In the genomic region with DNA sequence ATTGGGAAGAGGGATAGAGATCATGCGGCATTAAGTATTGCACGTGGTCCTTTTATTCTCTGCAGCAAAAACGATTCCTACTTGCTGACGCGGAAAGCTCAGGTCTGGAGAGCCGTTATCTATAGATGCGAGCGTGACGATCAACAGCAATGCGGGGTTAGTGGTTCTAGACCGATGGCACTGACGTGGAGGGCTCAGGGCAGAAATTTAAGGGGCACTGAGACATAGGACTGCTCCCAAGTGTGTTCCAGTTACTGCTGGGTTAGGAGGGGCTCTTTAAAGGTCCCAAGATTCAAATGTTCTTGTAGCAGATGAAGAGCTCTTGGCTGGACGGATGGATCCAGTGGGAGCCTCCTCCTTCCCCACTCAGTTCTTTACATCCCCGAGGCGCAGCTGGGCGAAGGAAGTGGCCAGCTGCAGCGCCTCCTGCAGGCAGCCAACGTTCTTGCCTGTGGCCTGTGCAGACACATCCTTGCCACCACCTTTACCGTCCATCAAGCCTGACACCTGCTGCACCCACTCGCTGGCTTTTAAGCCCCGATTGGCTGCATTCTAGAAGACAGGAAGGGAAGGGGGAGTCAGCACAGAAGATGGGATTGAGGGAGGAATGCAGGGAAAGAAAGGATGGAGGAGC, we compare ENCODE assay signal across 8 cellular contexts. TPM values are rescaled to one million over a fixed set of nuclear protein-coding genes. Genes with fewer than 3 reads are reported as not detected.
DNase-seq lines count a peak whose midpoint lies in the region; ATAC-seq and TF ChIP-seq lines count a peak whose summit lies in the region.

No MANE protein-coding gene starts in this region.

- WGBS in thyroid gland, 2 donors, result 78 to 84% methylated on average over 21 of the region's 21 CpGs

- peak in 3 of 6 experiments; percentile 4 to 19 (median 5) for TF ChIP-seq CTCF in Peyer's patch (IDR thresholded peaks at IDR 0.05)
- TF ChIP-seq CTCF in thyroid gland (IDR thresholded peaks at IDR 0.05), result peak in 3 of 6 experiments; percentile 5 to 22 (median 11)

- peaks cover 38% of the 10 kb centered on the region for H3K36me3 Mint-ChIP-seq in activated naive CD4-positive, alpha-beta T cell treated with anti-CD3 and anti-CD28 coated beads, Interleukin-2, amount 10 ng/mL, durations not matched to agents 7 days and 5 days

- TF ChIP-seq POLR2A in Peyer's patch (IDR thresholded peaks at IDR 0.05) (no peak), thyroid gland (IDR thresholded peaks at IDR 0.05) (no peak)

- intact Hi-C loops in thyroid gland (cut with DNase I), result no loop called here

- H3K4me3 Mint-ChIP-seq in activated naive CD4-positive, alpha-beta T cell treated with anti-CD3 and anti-CD28 coated beads, Interleukin-2, amount 10 ng/mL, durations not matched to agents 7 days and 5 days, result no peak overlapping the region

- CTCF ChIA-PET in activated naive CD4-positive, alpha-beta T cell treated with anti-CD3 and anti-CD28 coated beads, Interleukin-2, amount 10 ng/mL, durations not matched to agents 7 days and 5 days (lab: Charles Lee), result interaction anchor here (0.6 to 2.9 kb wide), 12 partner anchors 10 to 1595 kb away, joined by 3 to 15 read pairs (median 4); partner anchors contain the start of gene DDX19B

- peak overlapping the region; percentile 97 for H3K27ac Mint-ChIP-seq in activated naive CD4-positive, alpha-beta T cell treated with anti-CD3 and anti-CD28 coated beads, Interleukin-2, amount 10 ng/mL, durations not matched to agents 7 days and 5 days

- ATAC-seq in GM19328 (IDR thresholded peaks at IDR 0.05; ENCODE audit: unreplicated experiment), result no peak

- H3K27me3 ChIP-seq in Peyer's patch (no peaks in the 10 kb centered on the region), thyroid gland (no peaks in the 10 kb centered on the region)

- H3K4me1 ChIP-seq in Peyer's patch (peaks cover 0 to 21% (median 9%) of the 10 kb centered on the region in 4 donors), thyroid gland (peaks cover 5 to 20% of the 10 kb centered on the region in 2 donors)

- peaks cover 24% of the 10 kb centered on the region for H3K4me1 Mint-ChIP-seq in activated naive CD4-positive, alpha-beta T cell treated with anti-CD3 and anti-CD28 coated beads, Interleukin-2, amount 10 ng/mL, durations not matched to agents 7 days and 5 days

- H3K36me3 ChIP-seq in Peyer's patch (peaks cover 0 to 47% (median 0%) of the 10 kb centered on the region in 3 donors), thyroid gland (peaks cover 47 to 53% of the 10 kb centered on the region in 2 donors)

- H3K27ac ChIP-seq in Peyer's patch (peak overlapping the region in 2 of 4 donors; percentile 93 to 96), thyroid gland (no peak overlapping the region)

- DNase-seq in D341Med (ENCODE audit: low spot score) (peak; percentile 53), HT-29 (ENCODE audit: low spot score) (peak; percentile 26), mesenteric fat pad (ENCODE audit: low spot score) (peak; percentile 64), NCI-H1417 treated with DMSO at 0.1 percent for 48 hours (lab: John Stamatoyannopoulos, UW) (no peak), Peyer's patch (no peak), thyroid gland (no peak)
- peak; percentile 34 for DNase-seq in activated naive CD4-positive, alpha-beta T cell treated with anti-CD3 and anti-CD28 coated beads, Interleukin-2, amount 10 ng/mL, durations not matched to agents 7 days and 5 days

- no peaks in the 10 kb centered on the region for H3K27me3 Mint-ChIP-seq in activated naive CD4-positive, alpha-beta T cell treated with anti-CD3 and anti-CD28 coated beads, Interleukin-2, amount 10 ng/mL, durations not matched to agents 7 days and 5 days

- no peaks in the 10 kb centered on the region for H3K9me3 ChIP-seq in Peyer's patch
- H3K9me3 ChIP-seq in thyroid gland, result no peaks in the 10 kb centered on the region

- H3K4me3 ChIP-seq in Peyer's patch (no peak overlapping the region), thyroid gland (replicated peaks in 1 of 3) (no peak overlapping the region)

- H3K9me3 Mint-ChIP-seq in activated naive CD4-positive, alpha-beta T cell treated with anti-CD3 and anti-CD28 coated beads, Interleukin-2, amount 10 ng/mL, durations not matched to agents 7 days and 5 days, result no peaks in the 10 kb centered on the region

RNA-seq across cellular contexts. Expression of gene EXOSC6, which starts 0.7 kb away (rescaled TPM):
- 27.5 and 28.5 TPM in 2 replicates for total RNA-seq in HT-29 (2014; rRNA removed; shearing (Covaris generic))
- 25.8 TPM for total RNA-seq in mesenteric fat pad
- 10 to 100 TPM; 15.7 to 33.4 (median 20.9) TPM for total RNA-seq in Peyer's patch
- 10 to 100 TPM; 22.5 to 47.7 (median 24.3) TPM for total RNA-seq in thyroid gland

RNA-seq across cellular contexts. Expression of gene AARS1, which starts 36.8 kb away (rescaled TPM):
- 71.3 and 79.2 TPM in 2 replicates for total RNA-seq in HT-29 (2014; rRNA removed; shearing (Covaris generic))
- total RNA-seq in mesenteric fat pad (100 TPM), Peyer's patch (100 to 1,000 TPM in 1 of 4 donors, 10 to 100 TPM in 3; 30.3 to 102 (median 59.1) TPM), thyroid gland (100 to 1,000 TPM in 3 of 4 donors, 10 to 100 TPM in 1; 84.8 to 268 (median 192) TPM)

RNA-seq across cellular contexts. Expression of gene DDX19B, which starts 46.5 kb away (rescaled TPM):
- 42.8 and 43.7 TPM in 2 replicates for total RNA-seq in HT-29 (2014; rRNA removed; shearing (Covaris generic))
- 26.5 TPM for total RNA-seq in mesenteric fat pad
- 10 to 100 TPM; 26.2 to 53.4 (median 42.1) TPM for total RNA-seq in Peyer's patch
- 10 to 100 TPM; 35.8 to 53.6 (median 44.9) TPM for total RNA-seq in thyroid gland

Comparison
In these comparisons a context has a peak if more than half of its experiments do, and no peak if none do; other contexts are left out.
1. DNase-seq: peak in D341Med (single experiment), HT-29 (single experiment), activated naive CD4-positive, alpha-beta T cell treated with anti-CD3 and anti-CD28 coated beads, Interleukin-2, amount 10 ng/mL, durations not matched to agents 7 days and 5 days (single experiment) and mesenteric fat pad (single experiment); none in NCI-H1417 treated with DMSO at 0.1 percent for 48 hours (single experiment), Peyer's patch (0 of 3) and thyroid gland (0 of 2).